In the genomic region with DNA sequence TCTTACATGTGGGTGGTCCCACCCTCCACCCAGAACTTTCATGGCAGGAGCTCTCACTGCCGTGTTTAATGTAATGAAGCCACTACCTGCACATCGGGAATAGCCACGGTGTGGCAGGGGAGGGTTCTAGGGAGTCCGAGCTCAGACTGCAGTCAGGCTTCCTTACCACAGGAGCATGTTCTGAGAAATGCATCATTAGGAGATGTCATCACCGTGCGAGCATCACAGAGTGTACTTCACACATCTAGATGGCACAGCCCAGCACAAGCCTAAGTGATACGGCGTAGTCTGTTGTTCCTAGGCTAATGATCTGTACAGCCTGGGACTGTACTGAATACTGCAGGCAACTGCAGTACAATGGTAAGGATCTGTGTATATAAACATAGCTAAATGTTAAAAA, we compare ENCODE assay signal across 13 cellular contexts.
"Had no signal": no experiment of that assay in that cellular context is flagged by ENCODE, and none has a peak within 500 bp of the region (broad histone marks: within the 10 kb centered on the region; RNA-seq: fewer than 3 reads in every experiment).

No MANE protein-coding gene starts in this region.

- H3K9me3 Mint-ChIP-seq: activated naive CD8-positive, alpha-beta T cell treated with anti-CD3 and anti-CD28 coated beads, Interleukin-2, amount 10 ng/mL, durations not matched to agents 7 days and 5 days; brain; central memory CD8-positive, alpha-beta T cell; naive B cell; neural progenitor cell; stimulated activated memory B cell treated with anti-CD40 and anti-IgM and Interleukin-4, amounts not matched to agents 10 μg/mL and 1 μg/mL and 100 μg/mL, for 72 hours had no signal

- H3K27ac Mint-ChIP-seq: activated naive CD8-positive, alpha-beta T cell treated with anti-CD3 and anti-CD28 coated beads, Interleukin-2, amount 10 ng/mL, durations not matched to agents 7 days and 5 days; neural progenitor cell; stimulated activated memory B cell treated with anti-CD40 and anti-IgM and Interleukin-4, amounts not matched to agents 10 μg/mL and 1 μg/mL and 100 μg/mL, for 72 hours had no signal

- ATAC-seq: stimulated activated memory B cell treated with anti-CD40 and anti-IgM and Interleukin-4, amounts not matched to agents 10 μg/mL and 1 μg/mL and 100 μg/mL, for 72 hours had no signal

- H3K4me1 Mint-ChIP-seq: activated naive CD8-positive, alpha-beta T cell treated with anti-CD3 and anti-CD28 coated beads, Interleukin-2, amount 10 ng/mL, durations not matched to agents 7 days and 5 days; central memory CD8-positive, alpha-beta T cell; naive B cell; stimulated activated memory B cell treated with anti-CD40 and anti-IgM and Interleukin-4, amounts not matched to agents 10 μg/mL and 1 μg/mL and 100 μg/mL, for 72 hours had no signal

- H3K36me3 Mint-ChIP-seq: activated naive CD8-positive, alpha-beta T cell treated with anti-CD3 and anti-CD28 coated beads, Interleukin-2, amount 10 ng/mL, durations not matched to agents 7 days and 5 days; brain; naive B cell; stimulated activated memory B cell treated with anti-CD40 and anti-IgM and Interleukin-4, amounts not matched to agents 10 μg/mL and 1 μg/mL and 100 μg/mL, for 72 hours had no signal

- H3K4me3 Mint-ChIP-seq: activated naive CD8-positive, alpha-beta T cell treated with anti-CD3 and anti-CD28 coated beads, Interleukin-2, amount 10 ng/mL, durations not matched to agents 7 days and 5 days; brain; central memory CD8-positive, alpha-beta T cell; naive B cell; neural progenitor cell; stimulated activated memory B cell treated with anti-CD40 and anti-IgM and Interleukin-4, amounts not matched to agents 10 μg/mL and 1 μg/mL and 100 μg/mL, for 72 hours had no signal

- H3K27me3 Mint-ChIP-seq: brain had no signal

- DNase-seq: activated CD4-positive, CD25-positive, alpha-beta regulatory T cell treated with anti-CD3 and anti-CD28 coated beads, Interleukin-2, amount 50 U/mL, for 72 hours; activated naive CD4-positive, alpha-beta T cell; activated naive CD8-positive, alpha-beta T cell treated with anti-CD3 and anti-CD28 coated beads, Interleukin-2, amount 10 ng/mL, durations not matched to agents 7 days and 5 days; activated T-cell treated with anti-CD3 and anti-CD28 coated beads for 4 hours; effector CD4-positive, alpha-beta T cell; glutamatergic neuron; naive B cell; ovary; T-helper 9 cell had no signal
